8 cellular contexts compared by ENCODE assay signal in the genomic region with DNA sequence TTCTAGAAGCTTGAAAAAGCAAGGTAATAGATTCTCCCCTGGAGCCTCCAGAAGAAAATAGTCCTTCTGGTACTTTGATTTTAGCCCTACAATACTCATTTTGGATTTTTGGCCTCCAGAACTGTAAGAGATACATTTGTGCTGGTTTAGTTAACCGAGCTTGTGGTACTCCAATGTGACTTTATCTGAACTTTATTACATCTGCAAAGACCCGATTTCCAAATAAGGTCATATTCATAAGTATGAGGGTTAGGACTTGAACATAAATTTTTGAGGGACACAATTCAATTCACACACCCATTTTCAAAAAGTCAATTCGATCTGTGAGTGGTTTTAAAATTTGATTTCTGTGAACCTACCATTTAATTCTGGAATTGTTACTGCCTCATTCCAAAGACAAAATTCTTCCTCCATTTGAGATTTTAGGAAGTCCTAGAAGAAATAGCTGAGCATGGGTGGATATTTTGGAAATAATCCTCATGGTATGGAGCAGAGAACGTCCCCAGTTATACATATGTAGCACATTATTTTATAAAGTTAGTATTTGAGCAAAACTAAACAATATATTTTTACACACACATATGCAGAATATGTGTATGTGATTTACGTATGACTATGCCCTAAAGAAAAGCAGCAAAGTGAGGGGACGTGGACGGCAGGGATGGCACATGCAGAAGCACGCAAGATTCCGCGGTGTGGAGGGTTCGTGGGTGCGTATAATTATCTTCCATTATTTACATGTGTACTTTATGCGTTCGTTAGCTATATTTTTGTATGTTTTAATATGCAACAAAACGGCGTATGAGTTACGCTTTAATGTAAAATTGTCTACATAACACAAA. TPM values are rescaled to one million over a fixed set of nuclear protein-coding genes. Genes with fewer than 3 reads are reported as not detected.
DNase-seq lines count a peak whose midpoint lies in the region; ATAC-seq, FAIRE-seq and TF ChIP-seq lines count a peak whose summit lies in the region.

No MANE protein-coding gene starts in this region.

- H3K4me3 ChIP-seq in HUES64 (ENCODE audit: low read length) (peak overlapping the region; percentile 73), GM12878 (peak overlapping the region; percentile 78), liver (ENCODE audit: low read depth in 1 of 3, low read length in 3 of 3) (peak overlapping the region; percentile 69 to 96 (median 94)), tibial artery (peak overlapping the region; percentile 69 to 82)

- H3K27ac ChIP-seq in 22Rv1: peak overlapping the region; percentile 94
- H3K27ac ChIP-seq in HUES64 (ENCODE audit: low read depth, low read length): peak overlapping the region; percentile 96
- peak overlapping the region; percentile 89; the same call in 1 of the 2 replicates for H3K27ac ChIP-seq in GM12878 (ENCODE audit: control insufficient read depth, insufficient read depth)
- peak overlapping the region; percentile 85 to 89 for H3K27ac ChIP-seq in liver (ENCODE audit: low read depth in 1 of 2, low read length in 2 of 2)
- H3K27ac ChIP-seq in tibial artery: peak overlapping the region; percentile 72 to 80

- TF ChIP-seq CTCF in 22Rv1 (IDR thresholded peaks at IDR 0.05): no peak
- no peak for TF ChIP-seq CTCF in GM12878 (IDR thresholded peaks at IDR 0.05 in 2 of 3, conservative IDR thresholded peaks at IDR 0.05 in 1 of 3; ENCODE audit: control insufficient read depth in 2 of 3, extremely low read depth in 1 of 3, insufficient read depth in 1 of 3, low read depth in 3 of 3, low read length in 3 of 3)
- no peak for TF ChIP-seq CTCF in liver (IDR thresholded peaks at IDR 0.05; ENCODE audit: low read depth, low read length, missing input control)
- TF ChIP-seq CTCF in tibial artery (IDR thresholded peaks at IDR 0.05): no peak

- POLR2A ChIA-PET in GM12878 (lab: Charles Lee): interaction anchor here (0.6 to 1.4 kb wide), 2 partner anchors 47 to 91 kb away, joined by 3 read pairs; no protein-coding TSS in a partner anchor

- CTCF ChIA-PET in GM12878 (lab: Yijun Ruan, JAX): interaction anchor here (1.0 to 1.9 kb wide), 4 partner anchors 12 to 44 kb away, joined by 3 to 5 read pairs (median 4); no protein-coding TSS in a partner anchor

- H3K9ac ChIP-seq in HUES64 (ENCODE audit: low read depth, low read length) (peak overlapping the region; percentile 92), GM12878 (ENCODE audit: control insufficient read depth, insufficient read depth, low read length) (peak overlapping the region; percentile 81; the same call in 1 of the 2 replicates), liver (ENCODE audit: low read depth in 1 of 2, low read length in 2 of 2) (peak overlapping the region; percentile 88 to 92)

- peak overlapping the region; percentile 46 for H3K4me2 ChIP-seq in GM12878 (ENCODE audit: control insufficient read depth, insufficient read depth)

- ATAC-seq in GM12878: no peak

- H3K27me3 ChIP-seq in HUES64 (ENCODE audit: insufficient read depth, low read length): no peaks in the 10 kb centered on the region
- H3K27me3 ChIP-seq in GM12878 (replicated peaks in 1 of 2; ENCODE audit: control insufficient read depth in 2 of 2, insufficient read depth in 2 of 2, low read length in 1 of 2): no peaks in the 10 kb centered on the region
- no peaks in the 10 kb centered on the region for H3K27me3 ChIP-seq in liver (ENCODE audit: control insufficient read depth in 4 of 4, insufficient read depth in 4 of 4, low read length in 3 of 4)
- H3K27me3 ChIP-seq in tibial artery: no peaks in the 10 kb centered on the region

- peak overlapping the region; percentile 95 for H2AFZ ChIP-seq in GM12878 (ENCODE audit: control insufficient read depth, low read depth, low read length)

- H3K4me1 ChIP-seq in HUES64 (ENCODE audit: insufficient read depth, low read length) (peaks cover 8% of the 10 kb centered on the region), GM12878 (ENCODE audit: control insufficient read depth, insufficient read depth, low read length) (peaks cover 4% of the 10 kb centered on the region; the same call in 1 of the 2 replicates), liver (ENCODE audit: control insufficient read depth in 4 of 4, insufficient read depth in 4 of 4, low read length in 3 of 4) (peaks cover 5 to 20% (median 12%) of the 10 kb centered on the region in 4 donors), tibial artery (peaks cover 0 to 19% (median 9%) of the 10 kb centered on the region in 4 donors)

- intact Hi-C loops in GM12878 (cut with micrococcal nuclease; ENCODE audit: unreplicated experiment) (no loop called here), tibial artery (cut with DNase I; ENCODE audit: low total_unique reads) (loop anchor here (10.0 kb wide), 1 partner anchor 49 kb away; a partner anchor contains a TSS)

- FAIRE-seq in GM12878 (lab: Jason Lieb, UNC): no peak

- H3K9me3 ChIP-seq in HUES64 (ENCODE audit: insufficient read depth, low read depth, low read length): no peaks in the 10 kb centered on the region
- no peaks in the 10 kb centered on the region for H3K9me3 ChIP-seq in GM12878 (replicated peaks; ENCODE audit: control insufficient read depth, insufficient read depth, low read length)
- H3K9me3 ChIP-seq in liver (ENCODE audit: control insufficient read depth in 4 of 4, low read length in 3 of 4): no peaks in the 10 kb centered on the region
- H3K9me3 ChIP-seq in tibial artery: no peaks in the 10 kb centered on the region

- no TSS peak for BruUV-seq in GM12878 (replicated peaks; lab: Mats Ljungman, UMichigan)

- no peaks in the 10 kb centered on the region for H4K20me1 ChIP-seq in GM12878 (ENCODE audit: control insufficient read depth, insufficient read depth)

- 90% methylated on average over 7 of the region's 17 CpGs for WGBS in HUES64
- WGBS in GM12878 (ENCODE audit: insufficient coverage, insufficient replicate concordance, low lambda C conversion rate, missing lambda C conversion rate): 21% methylated on average over 17 of the region's 17 CpGs
- 29% methylated on average over 17 of the region's 17 CpGs for WGBS in liver

- TF ChIP-seq RAD21 in GM12878 (IDR thresholded peaks at IDR 0.05; ENCODE audit: insufficient read depth, low read depth, low read length) (no peak), liver (IDR thresholded peaks at IDR 0.05) (no peak)

- H3K36me3 ChIP-seq in HUES64 (ENCODE audit: insufficient read depth, low read length): peaks cover 3% of the 10 kb centered on the region
- no peaks in the 10 kb centered on the region for H3K36me3 ChIP-seq in GM12878 (ENCODE audit: control insufficient read depth in 2 of 2, insufficient read depth in 2 of 2, low read length in 1 of 2)
- H3K36me3 ChIP-seq in liver (ENCODE audit: control insufficient read depth in 4 of 4, insufficient read depth in 3 of 4, low read depth in 1 of 4, low read length in 3 of 4): no peaks in the 10 kb centered on the region
- H3K36me3 ChIP-seq in tibial artery: no peaks in the 10 kb centered on the region

- DNase-seq in GM12878 (ENCODE audit: low read depth, low spot score) (no peak), tibial artery (no peak), globus pallidus (ENCODE audit: low spot score) (no peak), HuH-7.5 (ENCODE audit: low spot score) (no peak), NCI-H1436 treated with DMSO at 0.1 percent for 48 hours (lab: John Stamatoyannopoulos, UW) (no peak)

- SMC1A ChIA-PET in GM12878 (lab: Charles Lee; ENCODE audit: uncharacterized antibody, unreplicated experiment): interaction anchor here (0.9 to 1.0 kb wide), 2 partner anchors 30 to 40 kb away, joined by 3 read pairs; no protein-coding TSS in a partner anchor

- in situ Hi-C loops in GM12878 (cut with MboI): no loop called here

- TF ChIP-seq POLR2A in GM12878 (IDR thresholded peaks at IDR 0.05; ENCODE audit: low read depth, low read length): no peak

- H3K79me2 ChIP-seq in GM12878 (ENCODE audit: control insufficient read depth, insufficient read depth, low read length): peaks cover 38% of the 10 kb centered on the region

- no peak for TF ChIP-seq EP300 in GM12878 (IDR thresholded peaks at IDR 0.05; ENCODE audit: borderline replicate concordance in 1 of 2, control insufficient read depth in 1 of 2, low read depth in 2 of 2, low read length in 2 of 2)

- RAD21 ChIA-PET in GM12878 (lab: Charles Lee; ENCODE audit: unreplicated experiment): no interaction called here

RNA-seq across cellular contexts. Expression of a gene that starts 0.9 kb away (rescaled TPM):
- polyA plus RNA-seq in HUES64 (2013, experiment 1 of 2): 34.7 TPM
- polyA plus RNA-seq in HUES64 (2013, experiment 2 of 2): 34.0 TPM
- total RNA-seq in GM12878 (2013; cell fraction: nucleolus; rRNA removed): 70.1 and 80.2 TPM in 2 replicates
- total RNA-seq in GM12878 (2014; rRNA removed) (21.4 and 26.0 TPM in 2 replicates), GM12878 (2014; rRNA removed; fragmentation: Illumina TruSeq; extraction: Trizol) (29.1 and 30.8 TPM in 2 replicates), GM12878 (2021) (20.0 and 24.8 TPM in 2 replicates), liver (10 to 100 TPM; 13.4 to 15.0 TPM)
- 10.0 TPM for polyA plus RNA-seq in GM12878 (2011; ENCODE audit: low read depth)
- polyA plus RNA-seq in GM12878 (2011; rRNA removed) (32.0 and 37.9 TPM in 2 replicates), GM12878 (2014; fragmentation: Illumina TruSeq; extraction: Trizol) (25.3 and 33.9 TPM in 2 replicates), GM12878 (2014; fragmentation: Nextera tagmentation; extraction: Ambion mirVana) (10 to 100 TPM; 34.7 to 57.3 TPM), GM12878 (2014; rRNA removed) (17.3 and 22.2 TPM in 2 replicates), GM12878 (2016; fragmentation: Nextera tagmentation; extraction: Ambion mirVana) (10 to 100 TPM; 30.6 to 33.4 TPM), liver (1 to 10 TPM; 6.8 to 8.1 TPM)
- polyA plus RNA-seq in GM12878 (2011; cell fraction: cytosol; rRNA removed): 17.0 and 19.1 TPM in 2 replicates
- 18.9 and 20.9 TPM in 2 replicates for polyA plus RNA-seq in GM12878 (2011; cell fraction: nucleus; rRNA removed)
- 7.7 and 11.5 TPM in 2 replicates for polyA plus RNA-seq in GM12878 (2012)
- 31.6 and 34.7 TPM in 2 replicates for polyA minus RNA-seq in GM12878 (2011; rRNA and poly(A)+ RNA removed)
- 7.9 and 12.2 TPM in 2 replicates for polyA minus RNA-seq in GM12878 (2011; cell fraction: cytosol; rRNA and poly(A)+ RNA removed)
- 38.6 and 52.5 TPM in 2 replicates for polyA minus RNA-seq in GM12878 (2011; cell fraction: nucleus; rRNA and poly(A)+ RNA removed)

RNA-seq across cellular contexts. Expression of a gene that starts 44.8 kb away (rescaled TPM):
- 0.55 TPM for polyA plus RNA-seq in HUES64 (2013, experiment 1 of 2)
- 0.70 TPM for polyA plus RNA-seq in HUES64 (2013, experiment 2 of 2)
- total RNA-seq in GM12878 (2013; cell fraction: nucleolus; rRNA removed): 0.78 and 0.81 TPM in 2 replicates
- total RNA-seq in GM12878 (2014; rRNA removed) (0.56 and 0.65 TPM in 2 replicates), GM12878 (2014; rRNA removed; fragmentation: Illumina TruSeq; extraction: Trizol) (0.46 and 0.72 TPM in 2 replicates), GM12878 (2021) (0.51 and 0.80 TPM in 2 replicates), liver (1 to 10 TPM; 1.1 to 2.2 TPM)
- 0.76 TPM for polyA plus RNA-seq in GM12878 (2011; ENCODE audit: low read depth)
- polyA plus RNA-seq in GM12878 (2011; rRNA removed) (1.7 and 2.8 TPM in 2 replicates), GM12878 (2014; fragmentation: Illumina TruSeq; extraction: Trizol) (0.16 and 0.19 TPM in 2 replicates), GM12878 (2014; fragmentation: Nextera tagmentation; extraction: Ambion mirVana) (under 1 TPM; 0.18 to 0.58 TPM), GM12878 (2014; rRNA removed) (0.10 and 0.58 TPM in 2 replicates), GM12878 (2016; fragmentation: Nextera tagmentation; extraction: Ambion mirVana) (under 1 TPM; 0.56 to 0.81 TPM), liver (under 1 TPM; 0.27 to 0.28 TPM)
- 0.57 and 0.76 TPM in 2 replicates for polyA plus RNA-seq in GM12878 (2011; cell fraction: cytosol; rRNA removed)
- polyA plus RNA-seq in GM12878 (2011; cell fraction: nucleus; rRNA removed): 0.16 and 0.54 TPM in 2 replicates
- polyA plus RNA-seq in GM12878 (2012): 0.73 and 1.2 TPM in 2 replicates
- polyA minus RNA-seq in GM12878 (2011; rRNA and poly(A)+ RNA removed): 1.3 and 1.9 TPM in 2 replicates
- polyA minus RNA-seq in GM12878 (2011; cell fraction: cytosol; rRNA and poly(A)+ RNA removed): 0.40 and 0.83 TPM in 2 replicates
- 1.1 and 1.3 TPM in 2 replicates for polyA minus RNA-seq in GM12878 (2011; cell fraction: nucleus; rRNA and poly(A)+ RNA removed)
